ENCODE assay signal across 1 cellular context in the genomic region with DNA sequence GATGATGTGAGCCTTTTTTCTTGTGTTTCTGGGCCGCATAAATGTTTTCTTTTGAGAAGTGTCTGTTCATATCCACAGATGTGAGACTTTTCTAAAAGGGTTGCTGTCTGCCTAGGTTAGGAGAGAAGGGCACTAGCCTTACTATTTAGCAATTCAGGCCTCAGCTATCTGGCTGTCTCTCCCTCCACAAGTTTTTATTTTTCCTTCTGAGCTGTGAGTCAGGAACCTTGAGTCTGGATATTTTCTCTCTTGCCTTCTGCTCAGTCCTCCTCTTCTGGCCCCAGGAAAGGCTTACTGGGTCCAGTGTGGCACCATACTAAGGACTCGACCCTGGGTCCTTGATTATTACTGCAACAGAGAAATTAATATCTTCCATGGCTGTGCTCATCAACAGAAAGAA.
TF ChIP-seq lines count a peak whose summit lies in the region.

No MANE protein-coding gene starts in this region.

TF ChIP-seq in IMR-90, 13 proteins besides CTCF, POLR2A, EP300 and RAD21 (continued from another document):
- TF ChIP-seq, protein P1, sequence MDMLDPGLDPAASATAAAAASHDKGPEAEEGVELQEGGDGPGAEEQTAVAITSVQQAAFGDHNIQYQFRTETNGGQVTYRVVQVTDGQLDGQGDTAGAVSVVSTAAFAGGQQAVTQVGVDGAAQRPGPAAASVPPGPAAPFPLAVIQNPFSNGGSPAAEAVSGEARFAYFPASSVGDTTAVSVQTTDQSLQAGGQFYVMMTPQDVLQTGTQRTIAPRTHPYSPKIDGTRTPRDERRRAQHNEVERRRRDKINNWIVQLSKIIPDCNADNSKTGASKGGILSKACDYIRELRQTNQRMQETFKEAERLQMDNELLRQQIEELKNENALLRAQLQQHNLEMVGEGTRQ (IDR thresholded peaks at IDR 0.05; ENCODE audit: low read depth, low read length) = no peak
- no peak for TF ChIP-seq RFX5 (IDR thresholded peaks at IDR 0.05; ENCODE audit: low read depth, low read length)
- TF ChIP-seq MXI1 (IDR thresholded peaks at IDR 0.05; ENCODE audit: borderline replicate concordance, low read depth, low read length) = no peak
TF ChIP-seq in IMR-90: peak in this region for 0.
